9 cellular contexts compared by ENCODE assay signal in genomic region chr19:44890366-44891015, GRCh38. TPM values are rescaled to one million over a fixed set of nuclear protein-coding genes. Genes with fewer than 3 reads are reported as not detected.
DNase-seq lines count a peak whose midpoint lies in the region; ATAC-seq and TF ChIP-seq lines count a peak whose summit lies in the region.
"Had no signal": no experiment of that assay in that cellular context is flagged by ENCODE, and none has a peak within 500 bp of the region (broad histone marks: within the 10 kb centered on the region; RNA-seq: fewer than 3 reads in every experiment).

No MANE protein-coding gene starts in this region.

- no peak for TF ChIP-seq CTCF in GM12875 (IDR thresholded peaks at IDR 0.05; ENCODE audit: borderline replicate concordance, insufficient read depth, low read depth, low read length)
- TF ChIP-seq CTCF in body of pancreas (IDR thresholded peaks at IDR 0.05) = peak in 2 of 7 experiments; percentile 12 to 19
- no peak for TF ChIP-seq CTCF in hepatocyte (IDR thresholded peaks at IDR 0.05; ENCODE audit: poor library complexity)

- peaks cover 21% of the 10 kb centered on the region for H3K79me2 ChIP-seq in hepatocyte

- intact Hi-C loops in body of pancreas (cut with DNase I) = no loop called here

- H3K36me3 ChIP-seq in body of pancreas (replicated peaks in 1 of 2; ENCODE audit: insufficient read depth in 1 of 2, low read depth in 2 of 2) = peaks cover 6 to 8% of the 10 kb centered on the region in 2 donors
- H3K36me3 ChIP-seq in hepatocyte (replicated peaks; ENCODE audit: insufficient read depth, low read depth) = no peaks in the 10 kb centered on the region

- no peak overlapping the region for H2AFZ ChIP-seq in hepatocyte

- DNase-seq in A172 (ENCODE audit: low spot score) (peak; percentile 96), NAMALWA (ENCODE audit: low spot score) (peak; percentile 100), SIG-M5 (lab: John Stamatoyannopoulos, UW) (peak; percentile 97), body of pancreas (peak in 1 of 4 donors; percentile 100), hepatocyte (ENCODE audit: low spot score) (peak; percentile 98), pulmonary artery endothelial cell (ENCODE audit: low read depth, low spot score) (peak; percentile 99)

- H4K20me1 ChIP-seq in hepatocyte (ENCODE audit: insufficient read depth, poor library complexity, severe bottlenecking) = peaks cover 2% of the 10 kb centered on the region

- peak overlapping the region; percentile 80 for H3K4me2 ChIP-seq in hepatocyte

- H3K9me2 ChIP-seq in hepatocyte (replicated peaks; ENCODE audit: insufficient read depth) = no peaks in the 10 kb centered on the region

- H3K4me3 ChIP-seq in GM12875 (ENCODE audit: low read depth, low read length) (peak overlapping the region; percentile 44), body of pancreas (peak overlapping the region in 1 of 2 donors; percentile 18), hepatocyte (peak overlapping the region; percentile 15)

- H3K9me3 ChIP-seq in body of pancreas (no peaks in the 10 kb centered on the region), hepatocyte (ENCODE audit: low read depth) (no peaks in the 10 kb centered on the region)

- TF ChIP-seq POLR2A in body of pancreas (IDR thresholded peaks at IDR 0.05) = peak; percentile 39 to 45 (median 45)

- 0% methylated on average over 25 to 40 of the region's 40 CpGs for WGBS in body of pancreas, 2 donors
- WGBS in hepatocyte (ENCODE audit: low lambda C conversion rate, missing lambda C conversion rate) = 2% methylated on average over 40 of the region's 40 CpGs

- peak; percentile 78 for ATAC-seq in HG02623 (IDR thresholded peaks at IDR 0.05; ENCODE audit: unreplicated experiment)
- ATAC-seq in body of pancreas = peak; percentile 88

- H3K27ac ChIP-seq in body of pancreas = peak overlapping the region; percentile 75 to 98 (median 96)
- peak overlapping the region; percentile 66 for H3K27ac ChIP-seq in hepatocyte

- H3K4me1 ChIP-seq in body of pancreas (peaks cover 23% of the 10 kb centered on the region), hepatocyte (ENCODE audit: insufficient read depth) (peaks cover 9% of the 10 kb centered on the region)

- no peaks in the 10 kb centered on the region for H3K27me3 ChIP-seq in body of pancreas
- no peaks in the 10 kb centered on the region for H3K27me3 ChIP-seq in hepatocyte

RNA-seq across cellular contexts. Expression of gene TOMM40, which starts 0.6 kb away (rescaled TPM):
- 109 and 111 TPM in 2 replicates for total RNA-seq in A172 (2014; rRNA removed; shearing (Covaris generic))
- total RNA-seq in body of pancreas (10 to 100 TPM; 19.7 to 34.3 TPM), hepatocyte (60.9 and 67.9 TPM in 2 replicates), pulmonary artery endothelial cell (78.6 and 100 TPM in 2 replicates)
- 83.1 and 83.7 TPM in 2 replicates for polyA plus RNA-seq in hepatocyte

RNA-seq across cellular contexts. Expression of gene APOE, which starts 15.1 kb away (rescaled TPM):
- 0.14 and 0.86 TPM in 2 replicates for total RNA-seq in A172 (2014; rRNA removed; shearing (Covaris generic))
- total RNA-seq in body of pancreas = 100 to 1,000 TPM in 1 of 2 donors, 10 to 100 TPM in 1; 77.6 to 216 TPM
- total RNA-seq in hepatocyte = 3,920 and 3,946 TPM in 2 replicates
- 3,558 and 4,019 TPM in 2 replicates for polyA plus RNA-seq in hepatocyte
- 0.53 and 1.7 TPM in 2 replicates for total RNA-seq in pulmonary artery endothelial cell

RNA-seq across cellular contexts. Expression of gene APOC1, which starts 23.9 kb away (rescaled TPM):
- total RNA-seq in A172 (2014; rRNA removed; shearing (Covaris generic)) = not detected in 2 replicates
- 10 to 100 TPM in 1 of 2 donors, 1 to 10 TPM in 1; 5.4 to 24.1 TPM for total RNA-seq in body of pancreas
- total RNA-seq in hepatocyte = 330 and 390 TPM in 2 replicates
- polyA plus RNA-seq in hepatocyte = 395 and 606 TPM in 2 replicates
- 1.2 and 1.8 TPM in 2 replicates for total RNA-seq in pulmonary artery endothelial cell

RNA-seq across cellular contexts. Expression of gene NECTIN2, which starts 44.4 kb away (rescaled TPM):
- total RNA-seq in A172 (2014; rRNA removed; shearing (Covaris generic)) = 55.0 and 63.4 TPM in 2 replicates
- total RNA-seq in body of pancreas = 100 to 1,000 TPM in 1 of 2 donors, 10 to 100 TPM in 1; 54.0 to 137 TPM
- total RNA-seq in hepatocyte = 174 and 193 TPM in 2 replicates
- 300 and 307 TPM in 2 replicates for polyA plus RNA-seq in hepatocyte
- 101 and 112 TPM in 2 replicates for total RNA-seq in pulmonary artery endothelial cell

RNA-seq across cellular contexts. Expression of gene APOC4, which starts 51.5 kb away (rescaled TPM):
- total RNA-seq in A172 (2014; rRNA removed; shearing (Covaris generic)) = not detected in 2 replicates
- total RNA-seq in body of pancreas (not detected), hepatocyte (not detected in 2 replicates), pulmonary artery endothelial cell (not detected in 2 replicates)
- 1.1 TPM in 1 of 2 replicates, not detected in the other for polyA plus RNA-seq in hepatocyte
- total RNA-seq: T-helper 1 cell treated with Interleukin-12 subunit alpha and Interleukin-12 subunit beta and Interleukin-4 antibody, amounts not matched to agents 30 ng/mL and 1 ng/mL, for 36 hours had no signal

Comparison
In these comparisons a context has a peak if more than half of its experiments do, and no peak if none do; other contexts are left out.
1. RNA of gene APOE, which starts 15.1 kb away (total RNA-seq): 3,920 to 3,946 TPM in hepatocyte and 77.6 to 216 TPM in body of pancreas; 0.53 to 1.7 TPM in pulmonary artery endothelial cell and 0.14 to 0.86 TPM in A172; every median in the first group is over 10 times any median in the second.
2. RNA of gene APOC1, which starts 23.9 kb away (total RNA-seq): 330 to 390 TPM in hepatocyte; 5.4 to 24.1 TPM in body of pancreas, 1.2 to 1.8 TPM in pulmonary artery endothelial cell and not detected in A172; every median in the first group is over 10 times any median in the second.